Comparison of ENCODE assay signal across 22 cellular contexts in genomic region chr18:2729757-2730156, GRCh38.
A peak's percentile ranks its signal among the peaks of the same experiment; 100 is the strongest.
DNase-seq lines count a peak whose midpoint lies in the region; ATAC-seq, FAIRE-seq and TF ChIP-seq lines count a peak whose summit lies in the region.
"Had no signal": no experiment of that assay in that cellular context is flagged by ENCODE, and none has a peak within 500 bp of the region (broad histone marks: within the 10 kb centered on the region; RNA-seq: fewer than 3 reads in every experiment).

No MANE protein-coding gene starts in this region.

- ATAC-seq in HepG2 = no peak
- ATAC-seq in right lobe of liver = no peak
- no peak for ATAC-seq in T-helper 17 cell
- ATAC-seq in K562 = no peak
- ATAC-seq in GM18909 (IDR thresholded peaks at IDR 0.05; ENCODE audit: poor library complexity, unreplicated experiment) = no peak
- ATAC-seq: CD8-positive, alpha-beta T cell had no signal

- TF ChIP-seq CTCF in HepG2 (CRISPR knock-in tag; IDR thresholded peaks at IDR 0.05) (no peak), right lobe of liver (IDR thresholded peaks at IDR 0.05) (no peak), K562 (IDR thresholded peaks at IDR 0.05 in 2 of 3, conservative IDR thresholded peaks at IDR 0.05 in 1 of 3; ENCODE audit: insufficient read depth in 2 of 3, low read depth in 1 of 3, low read length in 3 of 3) (no peak)

- no peak overlapping the region for H2AFZ ChIP-seq in HepG2 (ENCODE audit: low read length)
- no peak overlapping the region for H2AFZ ChIP-seq in K562 (ENCODE audit: low read depth, low read length)

- H3K27ac ChIP-seq in HepG2 (ENCODE audit: extremely low read length, insufficient read depth, low read length) (no peak overlapping the region), right lobe of liver (no peak overlapping the region), K562 (ENCODE audit: extremely low read depth, low read depth, low read length) (no peak overlapping the region)
- H3K27ac ChIP-seq: BLaER1 treated with 17β-estradiol and CSF1 and Interleukin-3, amounts not matched to agents 10 nM and 100 nM; C4-2B had no signal

- FAIRE-seq in HepG2 (lab: Jason Lieb, UNC) (no peak), K562 (lab: Jason Lieb, UNC) (no peak)
- FAIRE-seq: GM12892, GM18507, GM19239 had no signal

- BruUV-seq in HepG2 (replicated peaks; lab: Mats Ljungman, UMichigan) (no TSS peak), K562 (replicated peaks; lab: Mats Ljungman, UMichigan) (no TSS peak)

- TF ChIP-seq RAD21 in HepG2 (CRISPR knock-in tag; IDR thresholded peaks at IDR 0.05) = no peak
- TF ChIP-seq RAD21 in K562 (CRISPR knock-in tag; conservative IDR thresholded peaks at IDR 0.05 in 1 of 2, IDR thresholded peaks at IDR 0.05 in 1 of 2) = no peak

- H3K9me3 ChIP-seq in HepG2 (ENCODE audit: low read length) (no peaks in the 10 kb centered on the region), right lobe of liver (no peaks in the 10 kb centered on the region), T-helper 17 cell (ENCODE audit: control insufficient read depth, low read length, poor library complexity, severe bottlenecking) (no peaks in the 10 kb centered on the region), K562 (replicated peaks; ENCODE audit: control insufficient read depth, insufficient read depth, low read depth, low read length) (no peaks in the 10 kb centered on the region)
- H3K9me3 ChIP-seq: BLaER1 treated with 17β-estradiol and CSF1 and Interleukin-3, amounts not matched to agents 10 nM and 100 nM; Caco-2 had no signal

- H3K79me2 ChIP-seq in HepG2 (ENCODE audit: insufficient read depth, low read length) = no peaks in the 10 kb centered on the region
- no peaks in the 10 kb centered on the region; the same call in 2 of the 3 replicates for H3K79me2 ChIP-seq in K562 (ENCODE audit: control insufficient read depth, insufficient read depth, low read length)

- intact Hi-C loops in HepG2 (cut with micrococcal nuclease; ENCODE audit: unreplicated experiment) (no loop called here), right lobe of liver (cut with DNase I) (no loop called here), K562 (cut with micrococcal nuclease) (no loop called here)

- H3K4me1 ChIP-seq in HepG2 (ENCODE audit: insufficient read depth, low read length) = no peaks in the 10 kb centered on the region
- no peaks in the 10 kb centered on the region for H3K4me1 ChIP-seq in right lobe of liver
- no peaks in the 10 kb centered on the region for H3K4me1 ChIP-seq in K562 (replicated peaks in 1 of 2; ENCODE audit: control insufficient read depth in 2 of 2, insufficient read depth in 2 of 2, low read length in 2 of 2)
- H3K4me1 ChIP-seq: BLaER1 treated with 17β-estradiol and CSF1 and Interleukin-3, amounts not matched to agents 10 nM and 100 nM; Caco-2 had no signal

- no peaks in the 10 kb centered on the region for H3K27me3 Mint-ChIP-seq in T-helper 17 cell
- H3K27me3 Mint-ChIP-seq: B cell; CD4-positive, alpha-beta T cell had no signal

- TF ChIP-seq POLR2A in HepG2 (IDR thresholded peaks at IDR 0.05; ENCODE audit: insufficient read depth in 1 of 2, low read depth in 2 of 2, low read length in 2 of 2) (no peak), right lobe of liver (IDR thresholded peaks at IDR 0.05) (no peak), K562 (conservative IDR thresholded peaks at IDR 0.05) (no peak)

- peak overlapping the region; percentile 78 for H3K27ac Mint-ChIP-seq in T-helper 17 cell

- CTCF ChIA-PET in HepG2 (lab: Yijun Ruan, JAX; ENCODE audit: low intra/inter-chr PET ratio, low total read pairs) = no interaction called here
- CTCF ChIA-PET in K562 (lab: Yijun Ruan, JAX; ENCODE audit: low intra/inter-chr PET ratio) = no interaction called here

- H3K27me3 ChIP-seq in HepG2 (ENCODE audit: control insufficient read depth in 1 of 2, insufficient read depth in 2 of 2, low read length in 2 of 2) (no peaks in the 10 kb centered on the region), right lobe of liver (no peaks in the 10 kb centered on the region), K562 (ENCODE audit: control insufficient read depth in 2 of 2, insufficient read depth in 2 of 2, low read length in 2 of 2) (no peaks in the 10 kb centered on the region)
- H3K27me3 ChIP-seq: BLaER1 treated with 17β-estradiol and CSF1 and Interleukin-3, amounts not matched to agents 10 nM and 100 nM had no signal

- H4K20me1 ChIP-seq in HepG2 (ENCODE audit: insufficient read depth, low read length) (no peaks in the 10 kb centered on the region), K562 (replicated peaks; ENCODE audit: control insufficient read depth, insufficient read depth, low read length) (no peaks in the 10 kb centered on the region)

- H3K9ac ChIP-seq in HepG2 (ENCODE audit: insufficient read depth, low read depth, low read length) = no peak overlapping the region
- H3K9ac ChIP-seq in K562 (ENCODE audit: insufficient read depth in 1 of 2, low read depth in 2 of 2, low read length in 2 of 2) = no peak overlapping the region
- H3K9ac ChIP-seq: BLaER1 treated with 17β-estradiol and CSF1 and Interleukin-3, amounts not matched to agents 10 nM and 100 nM had no signal

- no peak overlapping the region for H3K4me3 Mint-ChIP-seq in T-helper 17 cell
- H3K4me3 Mint-ChIP-seq: B cell; CD4-positive, alpha-beta T cell; CD8-positive, alpha-beta T cell had no signal

- in situ Hi-C loops in HepG2 (cut with HindIII; ENCODE audit: extremely low pct_ligation_motif_present, low pct_unique_long_range_greater_than_20kb) = no loop called here
- in situ Hi-C loops in K562 (cut with MboI) = no loop called here

- H3K4me2 ChIP-seq in HepG2 (ENCODE audit: low read depth, low read length) = no peak overlapping the region
- no peak overlapping the region for H3K4me2 ChIP-seq in K562 (ENCODE audit: insufficient read depth, low read length)
- H3K4me2 ChIP-seq: BLaER1 treated with 17β-estradiol and CSF1 and Interleukin-3, amounts not matched to agents 10 nM and 100 nM had no signal

- peaks cover 5% of the 10 kb centered on the region for H3K36me3 Mint-ChIP-seq in T-helper 17 cell (ENCODE audit: low read depth)

- POLR2A ChIA-PET in HepG2 (lab: Yijun Ruan, JAX) = no interaction called here
- POLR2A ChIA-PET in K562 (lab: Yijun Ruan, JAX) = interaction anchor here (1.0 kb wide), 1 partner anchor 10 kb away, joined by 3 read pairs; no protein-coding TSS in a partner anchor

- 97% methylated on average over 1 of the region's 1 CpG for WGBS in HepG2 (ENCODE audit: low lambda C conversion rate)
- WGBS in right lobe of liver (ENCODE audit: insufficient coverage, low coverage, low lambda C conversion rate, missing lambda C conversion rate) = 94% methylated on average over 1 of the region's 1 CpG
- WGBS in K562 (ENCODE audit: insufficient coverage, low coverage, missing lambda C conversion rate) = 100% methylated on average over 1 of the region's 1 CpG

- TF ChIP-seq EP300 in HepG2 (IDR thresholded peaks at IDR 0.05; ENCODE audit: low read depth in 2 of 2, low read length in 2 of 2) (no peak), HepG2 (CRISPR knock-in tag; IDR thresholded peaks at IDR 0.05; ENCODE audit: borderline replicate concordance) (no peak), K562 (IDR thresholded peaks at IDR 0.05; ENCODE audit: low read length) (no peak)

- peaks cover 7% of the 10 kb centered on the region for H3K4me1 Mint-ChIP-seq in T-helper 17 cell
- H3K4me1 Mint-ChIP-seq: B cell had no signal

- H3K4me3 ChIP-seq in HepG2 (replicated peaks in 1 of 3; ENCODE audit: insufficient read depth in 1 of 3, low read depth in 2 of 3, low read length in 3 of 3) = no peak overlapping the region
- no peak overlapping the region for H3K4me3 ChIP-seq in right lobe of liver
- no peak overlapping the region for H3K4me3 ChIP-seq in K562
- H3K4me3 ChIP-seq: BLaER1 treated with 17β-estradiol and CSF1 and Interleukin-3, amounts not matched to agents 10 nM and 100 nM had no signal

- DNase-seq in HepG2 (ENCODE audit: low spot score) (no peak), right lobe of liver (no peak), T-helper 17 cell (no peak), K562 (ENCODE audit: extremely low read depth in 1 of 4, low spot score in 3 of 4) (no peak), AG08395 (ENCODE audit: low spot score) (no peak)
- no peak for DNase-seq in activated CD4-positive, alpha-beta T cell treated with anti-CD3 and anti-CD28 coated beads, Interleukin-2, amount 50 U/mL, for 1 hour
- DNase-seq: 8988T; ACHN; AML-193; Caco-2; Calu3; CD4-positive, alpha-beta T cell; CD8-positive, alpha-beta T cell; DMS79 treated with DMSO at 0.1 percent for 48 hours; GF-D8 had no signal

- H3K9me1 ChIP-seq in K562 (ENCODE audit: control insufficient read depth, insufficient read depth, low read length) = no peaks in the 10 kb centered on the region

- H3K36me3 ChIP-seq in HepG2 (replicated peaks in 1 of 2; ENCODE audit: control insufficient read depth in 1 of 2, insufficient read depth in 2 of 2, low read length in 2 of 2) = peaks cover 10 to 56% of the 10 kb centered on the region in 2 experiments
- H3K36me3 ChIP-seq in right lobe of liver = peaks cover 0 to 57% (median 27%) of the 10 kb centered on the region in 4 donors
- peaks cover 94% of the 10 kb centered on the region for H3K36me3 ChIP-seq in K562 (ENCODE audit: control insufficient read depth, insufficient read depth, low read length)

TF ChIP-seq in HepG2, 621 proteins besides CTCF, POLR2A, EP300 and RAD21:
- TF ChIP-seq, protein P1, sequence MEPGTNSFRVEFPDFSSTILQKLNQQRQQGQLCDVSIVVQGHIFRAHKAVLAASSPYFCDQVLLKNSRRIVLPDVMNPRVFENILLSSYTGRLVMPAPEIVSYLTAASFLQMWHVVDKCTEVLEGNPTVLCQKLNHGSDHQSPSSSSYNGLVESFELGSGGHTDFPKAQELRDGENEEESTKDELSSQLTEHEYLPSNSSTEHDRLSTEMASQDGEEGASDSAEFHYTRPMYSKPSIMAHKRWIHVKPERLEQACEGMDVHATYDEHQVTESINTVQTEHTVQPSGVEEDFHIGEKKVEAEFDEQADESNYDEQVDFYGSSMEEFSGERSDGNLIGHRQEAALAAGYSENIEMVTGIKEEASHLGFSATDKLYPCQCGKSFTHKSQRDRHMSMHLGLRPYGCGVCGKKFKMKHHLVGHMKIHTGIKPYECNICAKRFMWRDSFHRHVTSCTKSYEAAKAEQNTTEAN (CRISPR knock-in tag; conservative IDR thresholded peaks at IDR 0.05) = no peak
- 0 out of 2 replicates have a peak, but pooled peaks have one; percentile 41 for TF ChIP-seq ZNF121 (CRISPR knock-in tag; IDR thresholded peaks at IDR 0.05)

TF ChIP-seq in K562, 482 proteins besides CTCF, POLR2A, EP300 and RAD21 (continues in another document):
- TF ChIP-seq ZNF121 (CRISPR knock-in tag; conservative IDR thresholded peaks at IDR 0.05) = peak; percentile 94
- TF ChIP-seq TBL1XR1 (IDR thresholded peaks at IDR 0.05; ENCODE audit: low read length in 2 of 2) = no peak
- no peak for TF ChIP-seq BRF1 (IDR thresholded peaks at IDR 0.05; ENCODE audit: borderline replicate concordance, extremely low read depth, insufficient read length)
- peak; percentile 48 for TF ChIP-seq RBM25 (IDR thresholded peaks at IDR 0.05; ENCODE audit: low read depth, low read length, severe bottlenecking)
- TF ChIP-seq PHB (CRISPR knock-in tag; IDR thresholded peaks at IDR 0.05) = no peak

Comparison
In these comparisons a context has a peak if more than half of its experiments do, and no peak if none do; other contexts are left out.
1. Of the 241 proteins assayed by ChIP-seq in both HepG2 and K562: peak only in HepG2: none; only in K562: none; in both: ZNF121; in neither: 240.